18 cellular contexts compared by ENCODE assay signal in genomic region chr20:37695684-37696342, GRCh38. TPM values are rescaled to one million over a fixed set of nuclear protein-coding genes. Genes with fewer than 3 reads are reported as not detected.
DNase-seq lines count a peak whose midpoint lies in the region; ATAC-seq, FAIRE-seq and TF ChIP-seq lines count a peak whose summit lies in the region.
"Had no signal": no experiment of that assay in that cellular context is flagged by ENCODE, and none has a peak within 500 bp of the region (broad histone marks: within the 10 kb centered on the region; RNA-seq: fewer than 3 reads in every experiment).

No MANE protein-coding gene starts in this region.

- POLR2A ChIA-PET in GM12878 (lab: Charles Lee) = interaction anchor here (0.5 to 0.9 kb wide), 3 partner anchors 10 to 323 kb away, joined by 3 to 7 read pairs (median 4); no protein-coding TSS in a partner anchor

- intact Hi-C loops in GM12878 (cut with micrococcal nuclease; ENCODE audit: unreplicated experiment) (no loop called here), posterior vena cava (cut with DNase I) (no loop called here)

- H3K27ac ChIP-seq in GM12878 (ENCODE audit: control insufficient read depth, insufficient read depth) = no peak overlapping the region

- H3K4me1 Mint-ChIP-seq in T-helper 1 cell treated with Interleukin-12 subunit alpha and Interleukin-12 subunit beta and Interleukin-4 antibody, amounts not matched to agents 30 μg/mL and 1 μg/mL, for 36 hours (ENCODE audit: low read depth) = peaks cover 22% of the 10 kb centered on the region
- H3K4me1 Mint-ChIP-seq in IgD-negative memory B cell (peaks cover 25 to 33% (median 31%) of the 10 kb centered on the region in 3 donors), neural crest cell (peaks cover 24% of the 10 kb centered on the region)

- peak overlapping the region; percentile 99; the same call in 1 of the 2 replicates for H3K4me2 ChIP-seq in GM12878 (ENCODE audit: control insufficient read depth, insufficient read depth)

- 82% methylated on average over 3 of the region's 3 CpGs for WGBS in GM12878 (ENCODE audit: insufficient coverage, insufficient replicate concordance, low lambda C conversion rate, missing lambda C conversion rate)

- no peak overlapping the region for H3K27ac Mint-ChIP-seq in T-helper 1 cell treated with Interleukin-12 subunit alpha and Interleukin-12 subunit beta and Interleukin-4 antibody, amounts not matched to agents 30 μg/mL and 1 μg/mL, for 36 hours
- H3K27ac Mint-ChIP-seq in IgD-negative memory B cell = peak overlapping the region in 1 of 3 donors; percentile 48
- H3K27ac Mint-ChIP-seq in neural crest cell (ENCODE audit: unreplicated experiment) = no peak overlapping the region
- H3K27ac Mint-ChIP-seq: T-helper 17 cell had no signal

- no peak for TF ChIP-seq RAD21 in GM12878 (IDR thresholded peaks at IDR 0.05; ENCODE audit: insufficient read depth, low read depth, low read length)

- no peak for TF ChIP-seq POLR2A in GM12878 (IDR thresholded peaks at IDR 0.05; ENCODE audit: low read depth, low read length)

- ATAC-seq in GM12878 = no peak
- ATAC-seq: T-helper 17 cell had no signal

- DNase-seq in T-helper 1 cell (no peak), GM12878 (ENCODE audit: low read depth, low spot score) (no peak), neural crest cell (ENCODE audit: low read depth, low spot score) (no peak), cerebellar cortex (ENCODE audit: low spot score) (no peak), posterior vena cava (ENCODE audit: low spot score) (no peak), NCI-H774 (lab: John Stamatoyannopoulos, UW) (no peak)
- DNase-seq: 8988T; activated CD4-positive, CD25-positive, alpha-beta regulatory T cell treated with anti-CD3 and anti-CD28 coated beads, Interleukin-2, amount 50 U/mL, for 72 hours; activated CD8-positive, alpha-beta memory T cell treated with anti-CD3 and anti-CD28 coated beads, Interleukin-2, amount 50 U/mL, for 4 hours; COR-L47; effector CD8-positive, alpha-beta T cell; GDM1; NCI-H1092 treated with DMSO at 0.1 percent for 48 hours; NCI-H82; stimulated activated CD4-positive, alpha-beta T cell treated with anti-CD3 and anti-CD28 coated beads, Interleukin-2, amount 100 ng/mL, for 48 hours; T-helper 17 cell had no signal

- peaks cover 9% of the 10 kb centered on the region for H3K36me3 Mint-ChIP-seq in T-helper 1 cell treated with Interleukin-12 subunit alpha and Interleukin-12 subunit beta and Interleukin-4 antibody, amounts not matched to agents 30 μg/mL and 1 μg/mL, for 36 hours (ENCODE audit: low read depth)
- H3K36me3 Mint-ChIP-seq in IgD-negative memory B cell (no peaks in the 10 kb centered on the region), neural crest cell (ENCODE audit: low read depth) (no peaks in the 10 kb centered on the region)

- H4K20me1 ChIP-seq in GM12878 (ENCODE audit: control insufficient read depth, insufficient read depth) = no peaks in the 10 kb centered on the region

- no peaks in the 10 kb centered on the region for H3K36me3 ChIP-seq in GM12878 (ENCODE audit: control insufficient read depth in 2 of 2, insufficient read depth in 2 of 2, low read length in 1 of 2)

- in situ Hi-C loops in GM12878 (cut with MboI) = no loop called here

- no peaks in the 10 kb centered on the region for H3K9me3 Mint-ChIP-seq in T-helper 1 cell treated with Interleukin-12 subunit alpha and Interleukin-12 subunit beta and Interleukin-4 antibody, amounts not matched to agents 30 μg/mL and 1 μg/mL, for 36 hours
- H3K9me3 Mint-ChIP-seq in IgD-negative memory B cell = no peaks in the 10 kb centered on the region
- H3K9me3 Mint-ChIP-seq in neural crest cell = no peaks in the 10 kb centered on the region

- RAD21 ChIA-PET in GM12878 (lab: Charles Lee; ENCODE audit: unreplicated experiment) = interaction anchor here (1.4 kb wide), 1 partner anchor 108 kb away, joined by 4 read pairs; no protein-coding TSS in a partner anchor

- H2AFZ ChIP-seq in GM12878 (ENCODE audit: control insufficient read depth, low read depth, low read length) = no peak overlapping the region

- CTCF ChIA-PET in GM12878 (lab: Yijun Ruan, JAX) = interaction anchor here (0.8 to 2.2 kb wide), 2 partner anchors 9 to 125 kb away, joined by 3 to 9 read pairs; no protein-coding TSS in a partner anchor

- no peaks in the 10 kb centered on the region for H3K27me3 Mint-ChIP-seq in T-helper 1 cell treated with Interleukin-12 subunit alpha and Interleukin-12 subunit beta and Interleukin-4 antibody, amounts not matched to agents 30 μg/mL and 1 μg/mL, for 36 hours (ENCODE audit: low read depth)
- H3K27me3 Mint-ChIP-seq in IgD-negative memory B cell = peaks cover 4% of the 10 kb centered on the region
- peaks cover 23% of the 10 kb centered on the region for H3K27me3 Mint-ChIP-seq in neural crest cell (ENCODE audit: low read depth)

- no peak for FAIRE-seq in GM12878 (lab: Jason Lieb, UNC)

- H3K4me3 Mint-ChIP-seq in T-helper 1 cell treated with Interleukin-12 subunit alpha and Interleukin-12 subunit beta and Interleukin-4 antibody, amounts not matched to agents 30 μg/mL and 1 μg/mL, for 36 hours = peak overlapping the region; percentile 19
- H3K4me3 Mint-ChIP-seq in IgD-negative memory B cell = peak overlapping the region in 3 of 4 donors; percentile 32 to 50 (median 47)
- H3K4me3 Mint-ChIP-seq in neural crest cell = peak overlapping the region; percentile 58
- H3K4me3 Mint-ChIP-seq: T-helper 17 cell had no signal

- SMC1A ChIA-PET in GM12878 (lab: Charles Lee; ENCODE audit: uncharacterized antibody, unreplicated experiment) = interaction anchor here (0.6 to 2.0 kb wide), 6 partner anchors 12 to 198 kb away, joined by 3 to 7 read pairs (median 4); no protein-coding TSS in a partner anchor

- peaks cover 38% of the 10 kb centered on the region for H3K79me2 ChIP-seq in GM12878 (ENCODE audit: control insufficient read depth, insufficient read depth, low read length)

- H3K9ac ChIP-seq in GM12878 (ENCODE audit: control insufficient read depth, insufficient read depth, low read length) = no peak overlapping the region

- H3K27me3 ChIP-seq in GM12878 (replicated peaks in 1 of 2; ENCODE audit: control insufficient read depth in 2 of 2, insufficient read depth in 2 of 2, low read length in 1 of 2) = no peaks in the 10 kb centered on the region

- no peak for TF ChIP-seq EP300 in GM12878 (IDR thresholded peaks at IDR 0.05; ENCODE audit: borderline replicate concordance in 1 of 2, control insufficient read depth in 1 of 2, low read depth in 2 of 2, low read length in 2 of 2)

- TSS peak; percentile 58 for BruUV-seq in GM12878 (replicated peaks; lab: Mats Ljungman, UMichigan)

- no peaks in the 10 kb centered on the region; the same call in 1 of the 3 replicates for H3K9me3 ChIP-seq in GM12878 (replicated peaks; ENCODE audit: control insufficient read depth, insufficient read depth, low read length)

- TF ChIP-seq CTCF in GM12878 (IDR thresholded peaks at IDR 0.05 in 2 of 3, conservative IDR thresholded peaks at IDR 0.05 in 1 of 3; ENCODE audit: control insufficient read depth in 2 of 3, extremely low read depth in 1 of 3, insufficient read depth in 1 of 3, low read depth in 3 of 3, low read length in 3 of 3) (no peak), neural crest cell (conservative IDR thresholded peaks at IDR 0.05) (no peak)

- peaks cover 18% of the 10 kb centered on the region for H3K4me1 ChIP-seq in GM12878 (ENCODE audit: control insufficient read depth, insufficient read depth, low read length)

- H3K4me3 ChIP-seq in GM12878 = peak overlapping the region; percentile 51; the same call in 1 of the 2 replicates

TF ChIP-seq in GM12878, 131 proteins besides CTCF, POLR2A, EP300 and RAD21 (continues in another document):
- TF ChIP-seq POLR2AphosphoS2 (IDR thresholded peaks at IDR 0.05; ENCODE audit: low read depth, low read length) (no peak), ZNF384 (IDR thresholded peaks at IDR 0.05; ENCODE audit: borderline replicate concordance, low read depth, low read length) (no peak)

RNA-seq across cellular contexts. Expression of gene CTNNBL1, which starts 2.0 kb away (rescaled TPM):
- polyA plus RNA-seq in IgD-negative memory B cell (119 TPM), GM12878 (2011; rRNA removed) (37.8 and 46.2 TPM in 2 replicates), GM12878 (2014; fragmentation: Illumina TruSeq; extraction: Trizol) (69.6 and 82.7 TPM in 2 replicates), GM12878 (2014; fragmentation: Nextera tagmentation; extraction: Ambion mirVana) (100 to 1,000 TPM in 1 of 2 experiments, 10 to 100 TPM in 1; 66.1 to 102 TPM), GM12878 (2014; rRNA removed) (59.9 and 62.8 TPM in 2 replicates), GM12878 (2016; fragmentation: Nextera tagmentation; extraction: Ambion mirVana) (100 to 1,000 TPM; 102 TPM)
- 38.7 and 40.1 TPM in 2 replicates for total RNA-seq in GM12878 (2013; cell fraction: nucleolus; rRNA removed)
- total RNA-seq in GM12878 (2014; rRNA removed) (43.1 TPM in 2 replicates), GM12878 (2014; rRNA removed; fragmentation: Illumina TruSeq; extraction: Trizol) (63.3 and 64.7 TPM in 2 replicates), GM12878 (2021) (79.7 and 87.3 TPM in 2 replicates), neural crest cell (87.7 and 94.9 TPM in 2 replicates), posterior vena cava (10 to 100 TPM; 44.1 to 54.0 TPM)
- polyA plus RNA-seq in GM12878 (2011; ENCODE audit: low read depth) = 41.2 TPM
- 35.0 and 39.9 TPM in 2 replicates for polyA plus RNA-seq in GM12878 (2011; cell fraction: cytosol; rRNA removed)
- 27.3 and 29.7 TPM in 2 replicates for polyA plus RNA-seq in GM12878 (2011; cell fraction: nucleus; rRNA removed)
- 59.1 and 60.9 TPM in 2 replicates for polyA plus RNA-seq in GM12878 (2012)
- 41.7 and 48.8 TPM in 2 replicates for polyA minus RNA-seq in GM12878 (2011; rRNA and poly(A)+ RNA removed)
- polyA minus RNA-seq in GM12878 (2011; cell fraction: cytosol; rRNA and poly(A)+ RNA removed) = 13.4 and 18.1 TPM in 2 replicates
- 16.9 and 26.8 TPM in 2 replicates for polyA minus RNA-seq in GM12878 (2011; cell fraction: nucleus; rRNA and poly(A)+ RNA removed)
